Comparison of ENCODE assay signal across 11 cellular contexts in the genomic region with DNA sequence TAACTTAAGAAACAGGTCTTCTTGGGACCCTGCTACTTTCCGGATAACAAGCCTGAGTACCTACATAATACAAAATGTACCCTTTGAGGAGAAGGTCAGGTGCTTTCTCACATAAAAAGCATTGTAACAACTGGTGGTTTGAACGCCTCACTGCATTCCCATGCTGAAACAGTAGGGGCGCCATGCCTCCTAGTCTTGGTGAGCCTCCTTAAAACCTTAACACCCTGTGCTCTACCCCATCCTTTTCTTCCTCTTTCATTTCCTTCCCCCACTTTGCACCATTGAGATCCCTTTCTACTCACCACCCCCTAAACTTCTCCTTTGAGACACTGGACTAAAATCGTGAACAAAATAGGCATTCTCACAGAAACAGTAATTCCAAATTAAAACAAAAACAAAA.
A peak's percentile ranks its signal among the peaks of the same experiment; 100 is the strongest.
DNase-seq lines count a peak whose midpoint lies in the region; ATAC-seq, FAIRE-seq and TF ChIP-seq lines count a peak whose summit lies in the region.
"Had no signal": no experiment of that assay in that cellular context is flagged by ENCODE, and none has a peak within 500 bp of the region (broad histone marks: within the 10 kb centered on the region; RNA-seq: fewer than 3 reads in every experiment).

No MANE protein-coding gene starts in this region.

- no peaks in the 10 kb centered on the region for H3K9me3 ChIP-seq in RWPE2 (ENCODE audit: severe bottlenecking)
- H3K9me3 ChIP-seq in small intestine (ENCODE audit: control insufficient read depth, low read depth), result no peaks in the 10 kb centered on the region
- no peaks in the 10 kb centered on the region for H3K9me3 ChIP-seq in hepatocyte (ENCODE audit: low read depth)
- H3K9me3 ChIP-seq: left lung had no signal

- H3K27me3 Mint-ChIP-seq in HFFc6 (ENCODE audit: insufficient read depth), result no peaks in the 10 kb centered on the region; the same call in 1 of the 2 replicates

- H4K20me1 ChIP-seq in hepatocyte (ENCODE audit: insufficient read depth, poor library complexity, severe bottlenecking), result no peaks in the 10 kb centered on the region

- H3K27ac Mint-ChIP-seq in HFFc6, result no peak overlapping the region

- H3K4me1 Mint-ChIP-seq in HFFc6 (ENCODE audit: low read depth), result peaks cover 26% of the 10 kb centered on the region

- peak; percentile 60 for TF ChIP-seq CTCF in HFFc6 (IDR thresholded peaks at IDR 0.05)
- TF ChIP-seq CTCF in RWPE2 (IDR thresholded peaks at IDR 0.05; ENCODE audit: poor library complexity, severe bottlenecking), result peak; percentile 38
- TF ChIP-seq CTCF in hepatocyte (IDR thresholded peaks at IDR 0.05; ENCODE audit: poor library complexity), result no peak

- no peak overlapping the region for H3K4me3 Mint-ChIP-seq in HFFc6

- no peaks in the 10 kb centered on the region for H3K27me3 ChIP-seq in RWPE2 (ENCODE audit: insufficient read depth, poor library complexity, severe bottlenecking)
- H3K27me3 ChIP-seq in small intestine (ENCODE audit: control insufficient read depth in 2 of 2, insufficient read depth in 2 of 2, low read length in 2 of 2), result no peaks in the 10 kb centered on the region
- H3K27me3 ChIP-seq in hepatocyte, result no peaks in the 10 kb centered on the region
- H3K27me3 ChIP-seq: left lung had no signal

- ATAC-seq in RWPE2 (ENCODE audit: low read depth), result no peak
- ATAC-seq: left lung had no signal

- DNase-seq in ELR (ENCODE audit: low read depth) (peak; percentile 23), HFFc6 (no peak), RWPE2 (ENCODE audit: low spot score) (no peak), iPS-NIHi11 (ENCODE audit: low spot score) (peak; percentile 55), NCI-H1694 (lab: John Stamatoyannopoulos, UW) (no peak), small intestine (no peak), hepatocyte (ENCODE audit: low spot score) (no peak), COLO829 (ENCODE audit: low spot score) (no peak)
- DNase-seq: amniotic stem cell; left lung; stimulated activated CD4-positive, alpha-beta T cell treated with anti-CD3 and anti-CD28 coated beads, Interleukin-2, amount 100 ng/mL, for 24 hours had no signal

- H3K79me2 ChIP-seq in hepatocyte, result no peaks in the 10 kb centered on the region

- 60 to 73% (median 60%) methylated on average over 4 of the region's 4 CpGs for WGBS in small intestine, 3 donors
- WGBS in hepatocyte (ENCODE audit: low lambda C conversion rate, missing lambda C conversion rate), result 60% methylated on average over 4 of the region's 4 CpGs

- H3K27ac ChIP-seq in RWPE2 (ENCODE audit: poor library complexity, severe bottlenecking), result no peak overlapping the region
- no peak overlapping the region for H3K27ac ChIP-seq in small intestine (ENCODE audit: low read depth in 1 of 2, low read length in 1 of 2)
- H3K27ac ChIP-seq in hepatocyte, result no peak overlapping the region
- H3K27ac ChIP-seq: left lung had no signal

- no peak for FAIRE-seq in small intestine (lab: Jason Lieb, UNC)

- no peaks in the 10 kb centered on the region for H3K4me1 ChIP-seq in RWPE2 (ENCODE audit: insufficient read depth, poor library complexity, severe bottlenecking)
- H3K4me1 ChIP-seq in small intestine (ENCODE audit: control insufficient read depth in 2 of 2, insufficient read depth in 1 of 2, low read depth in 1 of 2, low read length in 1 of 2), result no peaks in the 10 kb centered on the region
- H3K4me1 ChIP-seq in hepatocyte (ENCODE audit: insufficient read depth), result no peaks in the 10 kb centered on the region
- H3K4me1 ChIP-seq: left lung had no signal

- no peak overlapping the region for H2AFZ ChIP-seq in hepatocyte

- no peaks in the 10 kb centered on the region for H3K36me3 Mint-ChIP-seq in HFFc6 (ENCODE audit: low read depth)

- no peaks in the 10 kb centered on the region for H3K9me2 ChIP-seq in hepatocyte (replicated peaks; ENCODE audit: insufficient read depth)

- H3K4me2 ChIP-seq in hepatocyte, result no peak overlapping the region

- H3K4me3 ChIP-seq in RWPE2 (ENCODE audit: severe bottlenecking), result no peak overlapping the region
- no peak overlapping the region for H3K4me3 ChIP-seq in small intestine (ENCODE audit: low read depth in 1 of 2, low read length in 2 of 2)
- H3K4me3 ChIP-seq in hepatocyte, result no peak overlapping the region
- H3K4me3 ChIP-seq: left lung had no signal

- H3K36me3 ChIP-seq in RWPE2 (ENCODE audit: low read depth), result no peaks in the 10 kb centered on the region
- H3K36me3 ChIP-seq in small intestine (ENCODE audit: control insufficient read depth in 2 of 2, insufficient read depth in 2 of 2, low read length in 2 of 2), result no peaks in the 10 kb centered on the region
- H3K36me3 ChIP-seq in hepatocyte (replicated peaks; ENCODE audit: insufficient read depth, low read depth), result no peaks in the 10 kb centered on the region
- H3K36me3 ChIP-seq: left lung had no signal

- no peaks in the 10 kb centered on the region for H3K9me3 Mint-ChIP-seq in HFFc6

Comparison
In these comparisons a context has a peak if more than half of its experiments do, and no peak if none do; other contexts are left out.
1. DNase-seq: peak in ELR (single experiment) and iPS-NIHi11 (single experiment); none in HFFc6 (single experiment), RWPE2 (single experiment), NCI-H1694 (single experiment), small intestine (single experiment), hepatocyte (single experiment) and COLO829 (single experiment).